In genomic region chr3:49533031-49533430, GRCh38 we compare ENCODE assay signal across 1 cellular context.
A peak's percentile ranks its signal among the peaks of the same experiment; 100 is the strongest.
TF ChIP-seq lines count a peak whose summit lies in the region.

No MANE protein-coding gene starts in this region.

TF ChIP-seq in H1, 55 proteins besides CTCF, POLR2A, EP300 and RAD21:
- peak; percentile 4; the same call in 1 of the 2 replicates for TF ChIP-seq SP1 (IDR thresholded peaks at IDR 0.05; ENCODE audit: low read depth, low read length)
- TF ChIP-seq TEAD4 (IDR thresholded peaks at IDR 0.05; ENCODE audit: low read depth, low read length), result no peak
